In genomic region chr7:73577627-73578341, GRCh38 we compare ENCODE assay signal across 8 cellular contexts. TPM values are rescaled to one million over a fixed set of nuclear protein-coding genes. Genes with fewer than 3 reads are reported as not detected.
DNase-seq lines count a peak whose midpoint lies in the region; ATAC-seq lines count a peak whose summit lies in the region.

No MANE protein-coding gene starts in this region.

- H3K4me1 ChIP-seq in iPS DF 6.9 (ENCODE audit: control insufficient read depth, insufficient read depth, low read length), result no peaks in the 10 kb centered on the region

- peak overlapping the region; percentile 66 for H3K27ac Mint-ChIP-seq in activated naive CD4-positive, alpha-beta T cell treated with anti-CD3 and anti-CD28 coated beads for 36 hours
- H3K27ac Mint-ChIP-seq in activated naive CD8-positive, alpha-beta T cell, result peak overlapping the region; percentile 80
- peak overlapping the region; percentile 94 for H3K27ac Mint-ChIP-seq in stimulated activated memory B cell treated with anti-CD40 and anti-IgM and Interleukin-4, amounts not matched to agents 10 μg/mL and 1 μg/mL and 100 μg/mL, for 72 hours

- peak overlapping the region; percentile 87 for H3K4me3 Mint-ChIP-seq in activated naive CD4-positive, alpha-beta T cell treated with anti-CD3 and anti-CD28 coated beads for 36 hours
- peak overlapping the region; percentile 98 for H3K4me3 Mint-ChIP-seq in activated naive CD8-positive, alpha-beta T cell
- H3K4me3 Mint-ChIP-seq in stimulated activated memory B cell treated with anti-CD40 and anti-IgM and Interleukin-4, amounts not matched to agents 10 μg/mL and 1 μg/mL and 100 μg/mL, for 72 hours, result peak overlapping the region; percentile 93

- DNase-seq in activated naive CD4-positive, alpha-beta T cell treated with anti-CD3 and anti-CD28 coated beads for 36 hours, result peak; percentile 23
- no peak for DNase-seq in activated naive CD4-positive, alpha-beta T cell (lab: John Stamatoyannopoulos, UW)
- no peak for DNase-seq in iPS DF 6.9 (ENCODE audit: low read depth, low spot score)
- no peak for DNase-seq in epidermal melanocyte (ENCODE audit: insufficient read length, low spot score)
- no peak for DNase-seq in SHP77 treated with DMSO at 0.1 percent for 48 hours (lab: John Stamatoyannopoulos, UW)

- intact Hi-C loops in activated naive CD4-positive, alpha-beta T cell treated with anti-CD3 and anti-CD28 coated beads for 36 hours (cut with micrococcal nuclease), result loop anchor here (1.0 to 10.0 kb wide), 9 partner anchors 20 to 749 kb away; partner anchors contain the start of genes ABHD11, BAZ1B, BCL7B and BUD23

- peak; percentile 5 for ATAC-seq in HG03442 (IDR thresholded peaks at IDR 0.05; ENCODE audit: unreplicated experiment)
- peak; percentile 24 for ATAC-seq in stimulated activated memory B cell treated with anti-CD40 and anti-IgM and Interleukin-4, amounts not matched to agents 10 μg/mL and 1 μg/mL and 100 μg/mL, for 72 hours

- no CpG with 5 or more reads among the region's 32 CpGs for WGBS in iPS DF 6.9 (ENCODE audit: insufficient coverage, insufficient read length)

- H3K36me3 Mint-ChIP-seq in activated naive CD4-positive, alpha-beta T cell treated with anti-CD3 and anti-CD28 coated beads for 36 hours (ENCODE audit: low read depth), result peaks cover 10% of the 10 kb centered on the region
- H3K36me3 Mint-ChIP-seq in activated naive CD8-positive, alpha-beta T cell, result peaks cover 2% of the 10 kb centered on the region
- peaks cover 25% of the 10 kb centered on the region for H3K36me3 Mint-ChIP-seq in stimulated activated memory B cell treated with anti-CD40 and anti-IgM and Interleukin-4, amounts not matched to agents 10 μg/mL and 1 μg/mL and 100 μg/mL, for 72 hours

- CTCF ChIA-PET in activated naive CD4-positive, alpha-beta T cell treated with anti-CD3 and anti-CD28 coated beads for 36 hours (lab: Charles Lee), result interaction anchor here (1.4 to 1.7 kb wide), 2 partner anchors 18 to 59 kb away, joined by 6 read pairs; no protein-coding TSS in a partner anchor

- H3K9me3 ChIP-seq in iPS DF 6.9 (ENCODE audit: control insufficient read depth, insufficient read depth, low read length), result no peaks in the 10 kb centered on the region

- no peak overlapping the region for H3K27ac ChIP-seq in iPS DF 6.9 (ENCODE audit: low read length)

- H3K4me3 ChIP-seq in iPS DF 6.9 (ENCODE audit: low read length), result peak overlapping the region; percentile 66

- no peaks in the 10 kb centered on the region for H3K27me3 Mint-ChIP-seq in activated naive CD4-positive, alpha-beta T cell treated with anti-CD3 and anti-CD28 coated beads for 36 hours (ENCODE audit: low read depth)
- H3K27me3 Mint-ChIP-seq in activated naive CD8-positive, alpha-beta T cell, result no peaks in the 10 kb centered on the region
- no peaks in the 10 kb centered on the region for H3K27me3 Mint-ChIP-seq in stimulated activated memory B cell treated with anti-CD40 and anti-IgM and Interleukin-4, amounts not matched to agents 10 μg/mL and 1 μg/mL and 100 μg/mL, for 72 hours

- H3K9me3 Mint-ChIP-seq in activated naive CD4-positive, alpha-beta T cell treated with anti-CD3 and anti-CD28 coated beads for 36 hours, result no peaks in the 10 kb centered on the region
- H3K9me3 Mint-ChIP-seq in activated naive CD8-positive, alpha-beta T cell (ENCODE audit: low read depth), result no peaks in the 10 kb centered on the region
- H3K9me3 Mint-ChIP-seq in stimulated activated memory B cell treated with anti-CD40 and anti-IgM and Interleukin-4, amounts not matched to agents 10 μg/mL and 1 μg/mL and 100 μg/mL, for 72 hours, result no peaks in the 10 kb centered on the region

- peaks cover 10% of the 10 kb centered on the region for H3K36me3 ChIP-seq in iPS DF 6.9 (ENCODE audit: control insufficient read depth, insufficient read depth, low read length)

- H3K4me1 Mint-ChIP-seq in activated naive CD4-positive, alpha-beta T cell treated with anti-CD3 and anti-CD28 coated beads for 36 hours (ENCODE audit: low read depth), result peaks cover 32% of the 10 kb centered on the region
- H3K4me1 Mint-ChIP-seq in activated naive CD8-positive, alpha-beta T cell (ENCODE audit: low read depth), result peaks cover 20% of the 10 kb centered on the region
- H3K4me1 Mint-ChIP-seq in stimulated activated memory B cell treated with anti-CD40 and anti-IgM and Interleukin-4, amounts not matched to agents 10 μg/mL and 1 μg/mL and 100 μg/mL, for 72 hours, result peaks cover 22% of the 10 kb centered on the region

- no peaks in the 10 kb centered on the region; the same call in 1 of the 2 replicates for H3K27me3 ChIP-seq in iPS DF 6.9 (ENCODE audit: control insufficient read depth, insufficient read depth, low read length)

RNA-seq across cellular contexts. Expression of gene TBL2, which starts 0.6 kb away (rescaled TPM):
- 10 to 100 TPM; 21.5 to 23.6 TPM for total RNA-seq in activated naive CD4-positive, alpha-beta T cell treated with anti-CD3 and anti-CD28 coated beads for 36 hours

RNA-seq across cellular contexts. Expression of gene BCL7B, which starts 20.3 kb away (rescaled TPM):
- 10 to 100 TPM; 38.5 to 44.1 TPM for total RNA-seq in activated naive CD4-positive, alpha-beta T cell treated with anti-CD3 and anti-CD28 coated beads for 36 hours

RNA-seq across cellular contexts. Expression of gene MLXIPL, which starts 46.5 kb away (rescaled TPM):
- under 1 TPM in 1 of 2 experiments, not detected in 1; 0.22 TPM for total RNA-seq in activated naive CD4-positive, alpha-beta T cell treated with anti-CD3 and anti-CD28 coated beads for 36 hours

RNA-seq across cellular contexts. Expression of gene BAZ1B, which starts 55.7 kb away (rescaled TPM):
- 10 to 100 TPM; 67.6 to 69.9 TPM for total RNA-seq in activated naive CD4-positive, alpha-beta T cell treated with anti-CD3 and anti-CD28 coated beads for 36 hours
